14 cellular contexts compared by ENCODE assay signal in genomic region chr1:209703834-209704504, GRCh38. TPM values are rescaled to one million over a fixed set of nuclear protein-coding genes. Genes with fewer than 3 reads are reported as not detected.
DNase-seq lines count a peak whose midpoint lies in the region; ATAC-seq and TF ChIP-seq lines count a peak whose summit lies in the region.
"Had no signal": no experiment of that assay in that cellular context is flagged by ENCODE, and none has a peak within 500 bp of the region (broad histone marks: within the 10 kb centered on the region; RNA-seq: fewer than 3 reads in every experiment).

No MANE protein-coding gene starts in this region.

- H3K36me3 ChIP-seq in right atrium auricular region, result no peaks in the 10 kb centered on the region
- H3K36me3 ChIP-seq in OCI-LY3 (replicated peaks; ENCODE audit: low read depth, low read length), result no peaks in the 10 kb centered on the region
- no peaks in the 10 kb centered on the region for H3K36me3 ChIP-seq in smooth muscle cell (ENCODE audit: low read depth)

- TF ChIP-seq CTCF in right atrium auricular region (IDR thresholded peaks at IDR 0.05) (no peak), OCI-LY3 (IDR thresholded peaks at IDR 0.05; ENCODE audit: low read depth, low read length) (no peak), smooth muscle cell (IDR thresholded peaks at IDR 0.05; ENCODE audit: borderline replicate concordance, insufficient read depth, poor library complexity, severe bottlenecking) (no peak)

- no peaks in the 10 kb centered on the region for H3F3A ChIP-seq in smooth muscle cell (ENCODE audit: low read depth)

- H4K20me1 ChIP-seq in OCI-LY3 (ENCODE audit: insufficient read depth, low read length), result no peaks in the 10 kb centered on the region
- H4K20me1 ChIP-seq in smooth muscle cell (ENCODE audit: low read depth), result no peaks in the 10 kb centered on the region

- ATAC-seq in left ventricle myocardium superior (peak; percentile 33), HG02678 (IDR thresholded peaks at IDR 0.05; ENCODE audit: unreplicated experiment) (peak; percentile 62), GM18907 (IDR thresholded peaks at IDR 0.05; ENCODE audit: unreplicated experiment) (no peak)
- ATAC-seq: esophagus mucosa, PC-3 had no signal

- H3K9me3 ChIP-seq in right atrium auricular region (no peaks in the 10 kb centered on the region), OCI-LY3 (ENCODE audit: insufficient read depth, low read length) (no peaks in the 10 kb centered on the region), smooth muscle cell (replicated peaks; ENCODE audit: low read depth) (no peaks in the 10 kb centered on the region)

- H3K27me3 ChIP-seq in right atrium auricular region, result no peaks in the 10 kb centered on the region
- H3K27me3 ChIP-seq in OCI-LY3 (ENCODE audit: low read depth, low read length), result no peaks in the 10 kb centered on the region
- H3K27me3 ChIP-seq in smooth muscle cell (ENCODE audit: low read depth), result peaks cover 1% of the 10 kb centered on the region

- no peaks in the 10 kb centered on the region for H3K79me2 ChIP-seq in OCI-LY3 (ENCODE audit: low read length)
- H3K79me2 ChIP-seq in smooth muscle cell (ENCODE audit: low read depth), result no peaks in the 10 kb centered on the region

- H3K4me1 ChIP-seq in right atrium auricular region (peaks cover 0 to 15% of the 10 kb centered on the region in 2 donors), OCI-LY3 (ENCODE audit: low read length) (peaks cover 19% of the 10 kb centered on the region), smooth muscle cell (ENCODE audit: low read depth) (no peaks in the 10 kb centered on the region)

- H3K9ac ChIP-seq in OCI-LY3 (ENCODE audit: low read length), result peak overlapping the region; percentile 2; the same call in 1 of the 2 replicates
- no peak overlapping the region for H3K9ac ChIP-seq in smooth muscle cell (ENCODE audit: low read depth)

- peak overlapping the region; percentile 59 for H3K4me2 ChIP-seq in OCI-LY3 (ENCODE audit: low read length)
- no peak overlapping the region for H3K4me2 ChIP-seq in smooth muscle cell

- peak overlapping the region; percentile 24 for H2AFZ ChIP-seq in OCI-LY3 (ENCODE audit: low read depth, low read length)
- H2AFZ ChIP-seq in smooth muscle cell (ENCODE audit: low read depth), result no peak overlapping the region

- intact Hi-C loops in left ventricle myocardium superior (cut with micrococcal nuclease), result no loop called here

- 76% methylated on average over 6 of the region's 6 CpGs for WGBS in smooth muscle cell (ENCODE audit: low lambda C conversion rate)

- DNase-seq in left ventricle myocardium superior, result no peak
- no peak for DNase-seq in right atrium auricular region (ENCODE audit: low spot score)
- no peak for DNase-seq in substantia nigra (lab: John Stamatoyannopoulos, UW)
- DNase-seq in smooth muscle cell (lab: John Stamatoyannopoulos, UW; ENCODE audit: unreplicated experiment), result no peak
- DNase-seq in hypothalamus (lab: John Stamatoyannopoulos, UW), result no peak
- DNase-seq: activated CD4-positive, alpha-beta T cell treated with anti-CD3 and anti-CD28 coated beads, Interleukin-2, amount 10 ng/mL, durations not matched to agents 7 days and 5 days; PC-3; stimulated activated CD8-positive, alpha-beta memory T cell treated with anti-CD3 and anti-CD28 coated beads, Interleukin-4, amount 100 ng/mL, for 48 hours had no signal

- H3K4me3 ChIP-seq in right atrium auricular region (no peak overlapping the region), OCI-LY3 (ENCODE audit: low read length) (peak overlapping the region; percentile 50), smooth muscle cell (no peak overlapping the region)

- H3K27ac ChIP-seq in right atrium auricular region, result peak overlapping the region in 1 of 2 donors; percentile 69
- H3K27ac ChIP-seq in OCI-LY3 (ENCODE audit: low read length), result peak overlapping the region; percentile 3
- H3K27ac ChIP-seq in substantia nigra (ENCODE audit: low read depth, low read length, poor library complexity, severe bottlenecking), result peak overlapping the region; percentile 75
- H3K27ac ChIP-seq in smooth muscle cell (ENCODE audit: low read depth), result no peak overlapping the region

RNA-seq across cellular contexts. Expression of gene HSD11B1, which starts 0.7 kb away (rescaled TPM):
- total RNA-seq in left ventricle myocardium superior (2.8 TPM), right atrium auricular region (10 to 100 TPM in 1 of 2 donors, 1 to 10 TPM in 1; 3.7 to 17.2 TPM), smooth muscle cell (not detected in 2 replicates)
- polyA plus RNA-seq in smooth muscle cell, result 0.74 TPM in 1 of 2 replicates, not detected in the other
- total RNA-seq: PC-3 had no signal

RNA-seq across cellular contexts. Expression of gene G0S2, which starts 28.8 kb away (rescaled TPM):
- total RNA-seq in left ventricle myocardium superior (594 TPM), right atrium auricular region (100 to 1,000 TPM; 212 to 299 TPM), smooth muscle cell (2.1 and 7.6 TPM in 2 replicates)
- 5.7 and 6.7 TPM in 2 replicates for polyA plus RNA-seq in smooth muscle cell

RNA-seq across cellular contexts. Expression of gene LAMB3, which starts 51.7 kb away (rescaled TPM):
- total RNA-seq in left ventricle myocardium superior (5.2 TPM), right atrium auricular region (10 to 100 TPM in 1 of 2 donors, 1 to 10 TPM in 1; 4.7 to 11.1 TPM), smooth muscle cell (24.0 and 29.2 TPM in 2 replicates)
- 17.0 and 67.5 TPM in 2 replicates for polyA plus RNA-seq in smooth muscle cell

RNA-seq across cellular contexts. Expression of gene TRAF3IP3, which starts 51.9 kb away (rescaled TPM):
- total RNA-seq in left ventricle myocardium superior (1.9 TPM), right atrium auricular region (1 to 10 TPM in 1 of 2 donors, under 1 TPM in 1; 0.19 to 2.2 TPM), smooth muscle cell (0.04 TPM in 1 of 2 replicates, not detected in the other)
- polyA plus RNA-seq in smooth muscle cell, result 0.72 TPM in 1 of 2 replicates, not detected in the other
- total RNA-seq: M059J, osteoblast, PC-3 had no signal

Comparison
In these comparisons a context has a peak if more than half of its experiments do, and no peak if none do; other contexts are left out.
1. RNA of gene G0S2, which starts 28.8 kb away (total RNA-seq): 594 TPM in left ventricle myocardium superior (single experiment) and 212 to 299 TPM in right atrium auricular region; 2.1 to 7.6 TPM in smooth muscle cell; every median in the first group is over 10 times any median in the second.